ENCODE assay signal across 1 cellular context in genomic region chr22:24496661-24497060, GRCh38.
TF ChIP-seq lines count a peak whose summit lies in the region.

No MANE protein-coding gene starts in this region.

TF ChIP-seq in liver, 16 proteins besides CTCF, POLR2A, EP300 and RAD21:
- TF ChIP-seq GABPA (IDR thresholded peaks at IDR 0.05 in 1 of 2, conservative IDR thresholded peaks at IDR 0.05 in 1 of 2): no peak
